2 cellular contexts compared by ENCODE assay signal in the genomic region with DNA sequence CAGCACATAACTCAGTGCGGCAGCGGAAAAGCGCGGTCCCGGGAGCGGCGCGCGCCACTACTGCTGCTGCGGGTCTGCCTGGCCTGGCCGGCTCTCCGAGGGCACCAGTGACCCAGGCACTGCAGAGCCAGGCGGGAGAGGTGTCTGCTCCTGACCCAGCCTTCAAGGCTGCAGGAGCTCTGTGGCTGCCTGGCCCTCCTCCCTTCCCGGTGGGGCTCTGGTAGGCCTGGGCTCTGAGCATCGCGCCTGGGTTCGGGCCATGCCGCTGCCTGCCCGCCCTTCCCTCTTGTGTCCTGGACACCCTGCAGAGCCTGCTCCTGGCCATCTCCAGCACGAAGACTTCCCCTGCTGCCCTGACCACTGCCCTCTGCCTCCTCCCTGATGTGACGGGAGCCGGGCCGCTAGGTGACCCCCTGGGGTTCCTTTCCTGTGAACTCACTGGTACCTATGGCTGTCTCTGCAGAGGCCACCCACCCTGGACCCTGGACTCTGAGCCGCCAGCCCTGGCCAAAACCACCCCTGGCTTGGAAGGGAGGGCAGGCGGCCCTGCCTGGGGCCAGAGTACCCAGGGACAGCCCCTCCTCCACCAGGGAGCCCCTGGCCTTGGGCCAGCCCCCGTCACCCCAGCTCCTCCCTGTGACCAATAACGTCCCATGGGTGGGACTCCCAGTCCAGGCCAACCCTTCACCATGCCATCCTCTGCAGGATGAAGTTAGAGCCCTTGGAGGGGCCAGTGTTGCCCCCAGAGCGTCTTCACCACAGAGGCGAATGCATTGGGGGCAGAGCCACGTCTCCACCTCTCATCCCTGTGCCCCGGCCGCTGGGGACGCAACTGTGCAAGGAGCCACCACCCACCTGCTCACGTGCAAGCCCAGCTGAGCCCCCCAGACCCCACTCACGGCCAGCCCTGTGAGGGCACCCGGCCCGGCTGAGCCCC.
TF ChIP-seq lines count a peak whose summit lies in the region.

No MANE protein-coding gene starts in this region.

TF ChIP-seq in IMR-90, 13 proteins besides CTCF, POLR2A, EP300 and RAD21 (continued from another document):
- TF ChIP-seq CEBPB (IDR thresholded peaks at IDR 0.05; ENCODE audit: low read depth, low read length) (no peak), USF2 (IDR thresholded peaks at IDR 0.05; ENCODE audit: low read depth, low read length) (no peak), SMC3 (IDR thresholded peaks at IDR 0.05; ENCODE audit: low read depth, low read length) (no peak), MAFK (IDR thresholded peaks at IDR 0.05; ENCODE audit: low read depth, low read length) (no peak), ELK1 (IDR thresholded peaks at IDR 0.05; ENCODE audit: borderline replicate concordance, low read depth, low read length) (no peak), NFE2L2 (IDR thresholded peaks at IDR 0.05; ENCODE audit: low read depth, low read length) (no peak), BHLHE40 (IDR thresholded peaks at IDR 0.05; ENCODE audit: low read depth, low read length) (no peak)

TF ChIP-seq in liver, 16 proteins besides CTCF, POLR2A, EP300 and RAD21 (continued from another document):
- TF ChIP-seq, protein P1, sequence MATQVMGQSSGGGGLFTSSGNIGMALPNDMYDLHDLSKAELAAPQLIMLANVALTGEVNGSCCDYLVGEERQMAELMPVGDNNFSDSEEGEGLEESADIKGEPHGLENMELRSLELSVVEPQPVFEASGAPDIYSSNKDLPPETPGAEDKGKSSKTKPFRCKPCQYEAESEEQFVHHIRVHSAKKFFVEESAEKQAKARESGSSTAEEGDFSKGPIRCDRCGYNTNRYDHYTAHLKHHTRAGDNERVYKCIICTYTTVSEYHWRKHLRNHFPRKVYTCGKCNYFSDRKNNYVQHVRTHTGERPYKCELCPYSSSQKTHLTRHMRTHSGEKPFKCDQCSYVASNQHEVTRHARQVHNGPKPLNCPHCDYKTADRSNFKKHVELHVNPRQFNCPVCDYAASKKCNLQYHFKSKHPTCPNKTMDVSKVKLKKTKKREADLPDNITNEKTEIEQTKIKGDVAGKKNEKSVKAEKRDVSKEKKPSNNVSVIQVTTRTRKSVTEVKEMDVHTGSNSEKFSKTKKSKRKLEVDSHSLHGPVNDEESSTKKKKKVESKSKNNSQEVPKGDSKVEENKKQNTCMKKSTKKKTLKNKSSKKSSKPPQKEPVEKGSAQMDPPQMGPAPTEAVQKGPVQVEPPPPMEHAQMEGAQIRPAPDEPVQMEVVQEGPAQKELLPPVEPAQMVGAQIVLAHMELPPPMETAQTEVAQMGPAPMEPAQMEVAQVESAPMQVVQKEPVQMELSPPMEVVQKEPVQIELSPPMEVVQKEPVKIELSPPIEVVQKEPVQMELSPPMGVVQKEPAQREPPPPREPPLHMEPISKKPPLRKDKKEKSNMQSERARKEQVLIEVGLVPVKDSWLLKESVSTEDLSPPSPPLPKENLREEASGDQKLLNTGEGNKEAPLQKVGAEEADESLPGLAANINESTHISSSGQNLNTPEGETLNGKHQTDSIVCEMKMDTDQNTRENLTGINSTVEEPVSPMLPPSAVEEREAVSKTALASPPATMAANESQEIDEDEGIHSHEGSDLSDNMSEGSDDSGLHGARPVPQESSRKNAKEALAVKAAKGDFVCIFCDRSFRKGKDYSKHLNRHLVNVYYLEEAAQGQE (IDR thresholded peaks at IDR 0.05): peak; percentile 71
- TF ChIP-seq HNF4A (conservative IDR thresholded peaks at IDR 0.05): peak; percentile 93 to 95
- no peak for TF ChIP-seq TAF1 (conservative IDR thresholded peaks at IDR 0.05)
- TF ChIP-seq, protein P2, sequence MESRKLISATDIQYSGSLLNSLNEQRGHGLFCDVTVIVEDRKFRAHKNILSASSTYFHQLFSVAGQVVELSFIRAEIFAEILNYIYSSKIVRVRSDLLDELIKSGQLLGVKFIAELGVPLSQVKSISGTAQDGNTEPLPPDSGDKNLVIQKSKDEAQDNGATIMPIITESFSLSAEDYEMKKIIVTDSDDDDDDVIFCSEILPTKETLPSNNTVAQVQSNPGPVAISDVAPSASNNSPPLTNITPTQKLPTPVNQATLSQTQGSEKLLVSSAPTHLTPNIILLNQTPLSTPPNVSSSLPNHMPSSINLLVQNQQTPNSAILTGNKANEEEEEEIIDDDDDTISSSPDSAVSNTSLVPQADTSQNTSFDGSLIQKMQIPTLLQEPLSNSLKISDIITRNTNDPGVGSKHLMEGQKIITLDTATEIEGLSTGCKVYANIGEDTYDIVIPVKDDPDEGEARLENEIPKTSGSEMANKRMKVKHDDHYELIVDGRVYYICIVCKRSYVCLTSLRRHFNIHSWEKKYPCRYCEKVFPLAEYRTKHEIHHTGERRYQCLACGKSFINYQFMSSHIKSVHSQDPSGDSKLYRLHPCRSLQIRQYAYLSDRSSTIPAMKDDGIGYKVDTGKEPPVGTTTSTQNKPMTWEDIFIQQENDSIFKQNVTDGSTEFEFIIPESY (IDR thresholded peaks at IDR 0.05): no peak
- TF ChIP-seq GABPA (IDR thresholded peaks at IDR 0.05 in 1 of 2, conservative IDR thresholded peaks at IDR 0.05 in 1 of 2): no peak
- peak; percentile 16 for TF ChIP-seq NR2F2 (IDR thresholded peaks at IDR 0.05)
- peak; percentile 87 to 92 for TF ChIP-seq RXRA (IDR thresholded peaks at IDR 0.05)
- no peak for TF ChIP-seq JUND (IDR thresholded peaks at IDR 0.05)
- peak; percentile 52 for TF ChIP-seq MAX (IDR thresholded peaks at IDR 0.05)
- peak; percentile 46 for TF ChIP-seq YY1 (IDR thresholded peaks at IDR 0.05)
- no peak for TF ChIP-seq FOXA2 (IDR thresholded peaks at IDR 0.05)
- no peak for TF ChIP-seq ATF3 (IDR thresholded peaks at IDR 0.05)
- TF ChIP-seq EGR1 (IDR thresholded peaks at IDR 0.05; ENCODE audit: low read depth in 2 of 2): no peak
- peak; percentile 83 for TF ChIP-seq HNF4G (IDR thresholded peaks at IDR 0.05)
- TF ChIP-seq SP1 (IDR thresholded peaks at IDR 0.05): peak; percentile 93
